In the genomic region with DNA sequence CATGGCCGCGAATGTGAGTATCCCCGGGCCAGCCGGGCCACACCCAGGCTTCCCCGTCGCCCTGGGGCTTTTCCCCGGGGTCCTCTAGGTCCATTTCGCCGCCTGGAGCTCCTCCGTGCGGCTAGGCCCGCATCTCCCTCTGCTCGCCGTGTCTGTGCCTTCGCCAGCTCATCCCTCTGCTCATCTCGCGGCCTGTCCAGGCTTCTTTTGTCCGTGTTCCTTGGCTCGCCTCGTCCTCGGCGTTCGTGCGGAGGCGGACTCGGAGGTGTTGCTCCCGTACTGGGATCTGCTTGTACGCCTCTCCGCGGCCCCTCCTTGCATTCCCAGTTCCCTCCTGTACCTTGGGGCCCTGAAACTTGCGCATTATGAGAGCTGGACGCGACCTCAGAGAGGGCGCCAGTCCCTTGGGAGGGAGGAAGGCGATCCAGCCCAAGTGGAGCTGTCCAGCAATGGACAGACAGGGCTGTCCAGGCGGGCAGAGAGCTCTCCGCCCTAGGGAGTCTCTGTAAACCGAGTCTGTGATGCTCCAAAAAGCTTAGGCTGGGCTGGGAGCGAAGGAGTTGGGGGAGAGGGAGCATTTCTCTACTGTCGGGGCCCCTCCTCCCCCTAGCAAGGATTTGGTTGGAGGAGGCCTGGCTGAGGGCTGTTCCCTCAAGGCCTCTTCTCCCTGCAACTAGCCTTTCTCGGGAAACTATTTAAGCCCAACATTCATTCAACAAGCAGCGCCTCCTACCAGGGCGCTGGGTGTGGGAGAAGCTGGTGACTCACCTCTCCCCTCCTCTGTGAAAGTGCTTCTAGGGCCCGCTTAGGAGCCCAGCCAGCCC, we compare ENCODE assay signal across 8 cellular contexts. TPM values are rescaled to one million over a fixed set of nuclear protein-coding genes. Genes with fewer than 3 reads are reported as not detected.
DNase-seq lines count a peak whose midpoint lies in the region; ATAC-seq, FAIRE-seq and TF ChIP-seq lines count a peak whose summit lies in the region.

No MANE protein-coding gene starts in this region.

- FAIRE-seq in small intestine (lab: Jason Lieb, UNC) = no peak

- H3K36me3 Mint-ChIP-seq in IgD-negative memory B cell (peaks cover 4% of the 10 kb centered on the region), MCF 10A (ENCODE audit: insufficient read depth, unreplicated experiment) (peaks cover 57% of the 10 kb centered on the region)

- H3K27ac Mint-ChIP-seq in IgD-negative memory B cell (peak overlapping the region; percentile 74 to 98 (median 95)), MCF 10A (ENCODE audit: low read depth, unreplicated experiment) (peak overlapping the region; percentile 96)

- peak overlapping the region; percentile 68 to 90 for H3K27ac ChIP-seq in small intestine (ENCODE audit: low read depth in 1 of 2, low read length in 1 of 2)

- POLR2A ChIA-PET in MCF 10A (lab: Yijun Ruan, JAX) = interaction anchor here (0.6 to 9.1 kb wide), 37 partner anchors 10 to 1619 kb away, joined by 3 to 294 read pairs (median 4); a partner anchor contains a TSS

- peaks cover 0 to 2% of the 10 kb centered on the region in 2 donors for H3K36me3 ChIP-seq in small intestine (ENCODE audit: control insufficient read depth in 2 of 2, insufficient read depth in 2 of 2, low read length in 2 of 2)

- no peaks in the 10 kb centered on the region for H3K27me3 ChIP-seq in small intestine (ENCODE audit: control insufficient read depth in 2 of 2, insufficient read depth in 2 of 2, low read length in 2 of 2)

- H3K4me1 Mint-ChIP-seq in IgD-negative memory B cell = peaks cover 6 to 38% (median 29%) of the 10 kb centered on the region in 3 donors
- peaks cover 32% of the 10 kb centered on the region for H3K4me1 Mint-ChIP-seq in MCF 10A (ENCODE audit: insufficient read depth, unreplicated experiment)

- TSS peak; percentile 39 for BruUV-seq in MCF 10A (replicated peaks; lab: Mats Ljungman, UMichigan)

- WGBS in small intestine, 3 donors = 0 to 1% (median 1%) methylated on average over 35 to 44 of the region's 44 CpGs

- peak; percentile 7 for TF ChIP-seq CTCF in MCF 10A (IDR thresholded peaks at IDR 0.05; ENCODE audit: unreplicated experiment)

- intact Hi-C loops in MCF 10A (cut with micrococcal nuclease) = loop anchor here (1.0 kb wide), 4 partner anchors 19 to 229 kb away; a partner anchor contains a TSS

- DNase-seq in Daoy (ENCODE audit: low read depth) (peak; percentile 87), T1000 (lab: John Stamatoyannopoulos, UW) (peak; percentile 65), MCF 10A (ENCODE audit: unreplicated experiment) (peak; percentile 97), inferior parietal cortex (ENCODE audit: extremely low spot score) (peak; percentile 53), small intestine (peak; percentile 87), NCI-H1436 (lab: John Stamatoyannopoulos, UW) (no peak)

- ATAC-seq in GM21717 (IDR thresholded peaks at IDR 0.05; ENCODE audit: unreplicated experiment) = peak; percentile 31

- H3K4me3 Mint-ChIP-seq in IgD-negative memory B cell (peak overlapping the region; percentile 91 to 98 (median 96)), MCF 10A (ENCODE audit: unreplicated experiment) (peak overlapping the region; percentile 99)

- no peaks in the 10 kb centered on the region for H3K9me3 Mint-ChIP-seq in IgD-negative memory B cell
- H3K9me3 Mint-ChIP-seq in MCF 10A (ENCODE audit: unreplicated experiment) = no peaks in the 10 kb centered on the region

- CTCF ChIA-PET in MCF 10A (lab: Yijun Ruan, JAX) = interaction anchor here (0.5 to 8.7 kb wide), 19 partner anchors 10 to 484 kb away, joined by 3 to 80 read pairs (median 3); a partner anchor contains a TSS

- H3K4me3 ChIP-seq in small intestine (ENCODE audit: low read depth in 1 of 2, low read length in 2 of 2) = peak overlapping the region; percentile 80

- no peaks in the 10 kb centered on the region for H3K9me3 ChIP-seq in small intestine (ENCODE audit: control insufficient read depth, low read depth)

- H3K4me1 ChIP-seq in small intestine (ENCODE audit: control insufficient read depth in 2 of 2, insufficient read depth in 1 of 2, low read depth in 1 of 2, low read length in 1 of 2) = peaks cover 8 to 14% of the 10 kb centered on the region in 2 donors

- H3K27me3 Mint-ChIP-seq in IgD-negative memory B cell (no peaks in the 10 kb centered on the region), MCF 10A (ENCODE audit: insufficient read depth, unreplicated experiment) (no peaks in the 10 kb centered on the region)

RNA-seq across cellular contexts. Expression of a gene that starts 0.6 kb away (rescaled TPM):
- 65.9 and 69.8 TPM in 2 replicates for total RNA-seq in Daoy (2014; rRNA removed; shearing (Covaris generic))
- polyA plus RNA-seq in IgD-negative memory B cell (40.0 TPM), small intestine (10 to 100 TPM; 11.9 to 37.5 (median 15.0) TPM)
- total RNA-seq in MCF 10A (2022) = 120 and 124 TPM in 2 replicates

RNA-seq across cellular contexts. Expression of a gene that starts 0.7 kb away (rescaled TPM):
- total RNA-seq in Daoy (2014; rRNA removed; shearing (Covaris generic)) = 32.7 and 44.5 TPM in 2 replicates
- polyA plus RNA-seq in IgD-negative memory B cell = 18.7 TPM
- 31.6 and 35.0 TPM in 2 replicates for total RNA-seq in MCF 10A (2022)
- 10 to 100 TPM; 21.9 to 42.3 (median 31.1) TPM for polyA plus RNA-seq in small intestine

RNA-seq across cellular contexts. Expression of a gene that starts 53.0 kb away (rescaled TPM):
- total RNA-seq in Daoy (2014; rRNA removed; shearing (Covaris generic)) = 8.2 and 8.8 TPM in 2 replicates
- polyA plus RNA-seq in IgD-negative memory B cell (40.6 TPM), small intestine (10 to 100 TPM; 17.3 to 25.5 (median 23.2) TPM)
- total RNA-seq in MCF 10A (2022) = 73.3 and 83.6 TPM in 2 replicates

RNA-seq across cellular contexts. Expression of a gene that starts 53.2 kb away (rescaled TPM):
- 22.3 and 22.9 TPM in 2 replicates for total RNA-seq in Daoy (2014; rRNA removed; shearing (Covaris generic))
- polyA plus RNA-seq in IgD-negative memory B cell (25.3 TPM), small intestine (10 to 100 TPM; 13.0 to 18.4 (median 14.3) TPM)
- total RNA-seq in MCF 10A (2022) = 10.2 and 12.9 TPM in 2 replicates
